In genomic region chr2:130825972-130826253, GRCh38 we compare ENCODE assay signal across 15 cellular contexts. TPM values are rescaled to one million over a fixed set of nuclear protein-coding genes. Genes with fewer than 3 reads are reported as not detected.
"Had no signal": no experiment of that assay in that cellular context is flagged by ENCODE, and none has a peak within 500 bp of the region (broad histone marks: within the 10 kb centered on the region; RNA-seq: fewer than 3 reads in every experiment).

No MANE protein-coding gene starts in this region.

- H3K4me3 ChIP-seq: cardiac muscle cell, coronary artery, pancreas, skin epidermis, thoracic aorta had no signal

- H3K9me3 ChIP-seq: pancreas, thoracic aorta had no signal

- H3K4me1 ChIP-seq: pancreas had no signal

- H3K9me3 Mint-ChIP-seq: activated naive CD4-positive, alpha-beta T cell treated with anti-CD3 and anti-CD28 coated beads, Interleukin-2, amount 10 ng/mL, durations not matched to agents 7 days and 5 days; immature natural killer cell; stimulated activated naive CD8-positive, alpha-beta T cell treated with anti-CD3 and anti-CD28 coated beads, Interleukin-15, Interleukin-2, amounts not matched to agents 100 ng/mL and 50 ng/mL, for 24 hours had no signal

- ATAC-seq: pancreas, SK-N-SH treated with all-trans-retinoic acid at 6 μM for 48 hours had no signal

- H3K36me3 ChIP-seq: cardiac muscle cell, pancreas, thoracic aorta had no signal

- H3K27ac ChIP-seq: cardiac muscle cell, coronary artery, pancreas, thoracic aorta had no signal

- H3K36me3 Mint-ChIP-seq: activated naive CD4-positive, alpha-beta T cell treated with anti-CD3 and anti-CD28 coated beads, Interleukin-2, amount 10 ng/mL, durations not matched to agents 7 days and 5 days; immature natural killer cell had no signal

- H3K4me3 Mint-ChIP-seq: activated naive CD4-positive, alpha-beta T cell treated with anti-CD3 and anti-CD28 coated beads, Interleukin-2, amount 10 ng/mL, durations not matched to agents 7 days and 5 days; immature natural killer cell; stimulated activated naive CD8-positive, alpha-beta T cell treated with anti-CD3 and anti-CD28 coated beads, Interleukin-15, Interleukin-2, amounts not matched to agents 100 ng/mL and 50 ng/mL, for 24 hours had no signal

- DNase-seq: activated CD4-positive, alpha-beta T cell treated with anti-CD3 and anti-CD28 coated beads, Interleukin-2, amount 50 U/mL, for 4 hours; activated CD4-positive, CD25-positive, alpha-beta regulatory T cell treated with anti-CD3 and anti-CD28 coated beads, Interleukin-2, amount 50 U/mL, for 72 hours; activated naive CD4-positive, alpha-beta T cell treated with anti-CD3 and anti-CD28 coated beads, Interleukin-2, amount 10 ng/mL, durations not matched to agents 7 days and 5 days; effector CD8-positive, alpha-beta T cell; immature natural killer cell; stimulated activated CD4-positive, alpha-beta T cell treated with anti-CD3 and anti-CD28 coated beads, Interleukin-4, amount 100 ng/mL, for 4 hours; stimulated activated CD8-positive, alpha-beta memory T cell treated with anti-CD3 and anti-CD28 coated beads, Interleukin-4, amount 100 ng/mL, for 48 hours; T-helper 1 cell had no signal

- H3K27me3 ChIP-seq: cardiac muscle cell, pancreas had no signal

RNA-seq across cellular contexts. Expression of gene ARHGEF4, which starts 10.8 kb away (rescaled TPM):
- polyA plus RNA-seq: immature natural killer cell had no signal
